Comparison of ENCODE assay signal across 8 cellular contexts in genomic region chr10:76033457-76034196, GRCh38.
DNase-seq lines count a peak whose midpoint lies in the region; ATAC-seq and TF ChIP-seq lines count a peak whose summit lies in the region.

No MANE protein-coding gene starts in this region.

- H3K27me3 Mint-ChIP-seq in nephron progenitor cell (ENCODE audit: low read depth, poor library complexity): peaks cover 6% of the 10 kb centered on the region

- TF ChIP-seq CTCF in esophagus squamous epithelium (IDR thresholded peaks at IDR 0.05) (peak in 4 of 6 experiments; percentile 11 to 29 (median 16)), nephron progenitor cell (IDR thresholded peaks at IDR 0.05) (no peak)

- 14 to 15% methylated on average over 12 to 15 of the region's 15 CpGs for WGBS in esophagus squamous epithelium, 2 donors

- H3K4me1 Mint-ChIP-seq in nephron progenitor cell: peaks cover 55% of the 10 kb centered on the region

- peaks cover 12% of the 10 kb centered on the region for H3K9me3 Mint-ChIP-seq in nephron progenitor cell

- H3K9me3 ChIP-seq in esophagus squamous epithelium: peaks cover 0 to 6% (median 0%) of the 10 kb centered on the region in 3 donors

- H3K4me3 Mint-ChIP-seq in nephron progenitor cell: peak overlapping the region; percentile 69

- H3K36me3 Mint-ChIP-seq in nephron progenitor cell (ENCODE audit: low read depth): peaks cover 5% of the 10 kb centered on the region

- H3K4me3 ChIP-seq in esophagus squamous epithelium: no peak overlapping the region

- intact Hi-C loops in esophagus squamous epithelium (cut with DNase I): no loop called here

- ATAC-seq in HG02938 (IDR thresholded peaks at IDR 0.05; ENCODE audit: unreplicated experiment) (no peak), GM21786 (IDR thresholded peaks at IDR 0.05; ENCODE audit: unreplicated experiment) (no peak), GM21447 (IDR thresholded peaks at IDR 0.05; ENCODE audit: unreplicated experiment) (no peak)

- peaks cover 0 to 44% (median 18%) of the 10 kb centered on the region in 3 donors for H3K4me1 ChIP-seq in esophagus squamous epithelium

- TF ChIP-seq POLR2A in esophagus squamous epithelium (IDR thresholded peaks at IDR 0.05): no peak

- no peaks in the 10 kb centered on the region for H3K36me3 ChIP-seq in esophagus squamous epithelium

- H3K27me3 ChIP-seq in esophagus squamous epithelium: no peaks in the 10 kb centered on the region

- H3K27ac Mint-ChIP-seq in nephron progenitor cell: no peak overlapping the region

- H3K27ac ChIP-seq in esophagus squamous epithelium: peak overlapping the region in 2 of 4 donors; percentile 47 to 68

- DNase-seq in EH (ENCODE audit: low read depth): peak; percentile 57
- peak; percentile 75 for DNase-seq in M059J (ENCODE audit: low read depth)
- no peak for DNase-seq in esophagus squamous epithelium (lab: John Stamatoyannopoulos, UW)
- no peak for DNase-seq in nephron progenitor cell
- no peak for DNase-seq in HK-2 (ENCODE audit: unreplicated experiment)

Comparison
In these comparisons a context has a peak if more than half of its experiments do, and no peak if none do; other contexts are left out.
1. DNase-seq: peak in EH (single experiment) and M059J (single experiment); none in esophagus squamous epithelium (single experiment), nephron progenitor cell (single experiment) and HK-2 (single experiment).